Comparison of ENCODE assay signal across 1 cellular context in the genomic region with DNA sequence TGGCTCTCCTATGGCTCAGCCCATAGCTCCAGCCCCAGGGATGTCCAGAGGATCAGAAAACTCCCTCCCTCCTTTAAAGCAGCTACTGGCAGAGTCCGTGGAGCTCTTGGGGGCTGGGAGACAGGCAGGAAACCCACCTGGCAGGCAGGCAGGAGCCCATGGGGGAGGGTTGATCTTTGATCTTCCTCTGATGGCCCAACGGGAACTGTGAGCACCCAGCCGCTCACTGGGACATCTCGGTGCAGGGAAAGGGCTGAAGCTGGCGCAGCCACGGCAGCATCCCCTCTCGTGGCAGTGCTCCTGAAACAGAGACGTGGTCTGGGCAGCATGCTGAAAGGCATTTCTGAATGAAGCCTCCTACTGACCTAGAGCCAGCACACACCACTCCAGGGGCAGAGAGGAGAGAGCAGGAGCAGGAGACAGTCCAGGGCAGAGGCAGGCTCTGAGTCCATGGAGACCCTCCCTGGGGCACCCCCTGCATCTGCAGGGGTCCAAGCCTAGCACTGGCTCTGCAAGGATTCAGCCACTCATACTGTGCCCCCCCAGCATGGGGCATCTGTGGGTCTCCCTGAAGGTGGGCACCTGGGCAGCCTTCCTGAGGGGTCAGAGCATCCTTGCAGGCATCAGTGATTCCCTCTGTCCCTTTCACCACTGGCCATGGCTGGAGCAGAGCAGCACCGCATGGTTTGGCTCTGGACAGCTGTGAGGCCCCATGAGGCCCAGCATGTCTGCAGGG.
TF ChIP-seq lines count a peak whose summit lies in the region.

No MANE protein-coding gene starts in this region.

TF ChIP-seq in HepG2, 621 proteins besides CTCF, POLR2A, EP300 and RAD21 (continues in another document):
- TF ChIP-seq ZSCAN21 (CRISPR knock-in tag; IDR thresholded peaks at IDR 0.05; ENCODE audit: borderline replicate concordance) (no peak), ZNF232 (CRISPR knock-in tag; IDR thresholded peaks at IDR 0.05; ENCODE audit: borderline replicate concordance) (no peak), NCOA5 (CRISPR knock-in tag; IDR thresholded peaks at IDR 0.05) (no peak), GTF3A (CRISPR knock-in tag; conservative IDR thresholded peaks at IDR 0.05) (no peak), GABPB1 (CRISPR knock-in tag; IDR thresholded peaks at IDR 0.05) (no peak), ZZZ3 (CRISPR knock-in tag; IDR thresholded peaks at IDR 0.05; ENCODE audit: borderline replicate concordance) (no peak), MIER2 (CRISPR knock-in tag; IDR thresholded peaks at IDR 0.05) (no peak), ZBTB7B (CRISPR knock-in tag; IDR thresholded peaks at IDR 0.05) (0 out of 2 replicates have a peak, but pooled peaks have one; percentile 21), KDM6A (CRISPR knock-in tag; IDR thresholded peaks at IDR 0.05; ENCODE audit: low read depth) (no peak), MAFG (CRISPR knock-in tag; IDR thresholded peaks at IDR 0.05) (no peak), PHF8 (CRISPR knock-in tag; IDR thresholded peaks at IDR 0.05) (no peak), HNF4A (CRISPR knock-in tag; IDR thresholded peaks at IDR 0.05) (peak; percentile 61), ZBTB38 (CRISPR knock-in tag; IDR thresholded peaks at IDR 0.05) (no peak), ZFX (CRISPR knock-in tag; IDR thresholded peaks at IDR 0.05; ENCODE audit: low read depth) (peak; percentile 11; the same call in 1 of the 2 replicates), SNRNP70 (IDR thresholded peaks at IDR 0.05; ENCODE audit: low read depth, low read length) (no peak), ZNF225 (CRISPR knock-in tag; IDR thresholded peaks at IDR 0.05) (no peak), SALL1 (CRISPR knock-in tag; IDR thresholded peaks at IDR 0.05) (0 out of 2 replicates have a peak, but pooled peaks have one; percentile 24), HOXD1 (CRISPR knock-in tag; IDR thresholded peaks at IDR 0.05) (no peak), ZFP82 (CRISPR knock-in tag; IDR thresholded peaks at IDR 0.05; ENCODE audit: borderline replicate concordance) (no peak), ZNF263 (CRISPR knock-in tag; IDR thresholded peaks at IDR 0.05) (0 out of 2 replicates have a peak, but pooled peaks have one; percentile 24), ZMYM4 (CRISPR knock-in tag; IDR thresholded peaks at IDR 0.05) (0 out of 2 replicates have a peak, but pooled peaks have one; percentile 31), MBNL3 (CRISPR knock-in tag; conservative IDR thresholded peaks at IDR 0.05) (no peak), SUZ12 (IDR thresholded peaks at IDR 0.05; ENCODE audit: low read depth, low read length) (no peak), ZBTB20 (CRISPR knock-in tag; IDR thresholded peaks at IDR 0.05; ENCODE audit: borderline replicate concordance, low read depth) (no peak), RBM22 (optimal IDR thresholded peaks at IDR 0.05; ENCODE audit: low read length) (no peak), KAT2B (IDR thresholded peaks at IDR 0.05; ENCODE audit: borderline replicate concordance, low read depth, low read length) (no peak), HNRNPK (IDR thresholded peaks at IDR 0.05; ENCODE audit: low read depth, low read length, poor library complexity, severe bottlenecking) (no peak), MIER3 (CRISPR knock-in tag; IDR thresholded peaks at IDR 0.05; ENCODE audit: borderline replicate concordance) (no peak), NCOA1 (CRISPR knock-in tag; IDR thresholded peaks at IDR 0.05) (no peak), ZBTB7A (CRISPR knock-in tag; IDR thresholded peaks at IDR 0.05) (peak; percentile 54; the same call in 1 of the 2 replicates), ZNF564 (CRISPR knock-in tag; IDR thresholded peaks at IDR 0.05) (no peak), ZNF747 (CRISPR knock-in tag; IDR thresholded peaks at IDR 0.05; ENCODE audit: borderline replicate concordance) (no peak), GATAD1 (CRISPR knock-in tag; IDR thresholded peaks at IDR 0.05) (no peak), YY1 (IDR thresholded peaks at IDR 0.05; ENCODE audit: insufficient read depth, insufficient replicate concordance, low read depth, low read length) (no peak), ZNF296 (CRISPR knock-in tag; conservative IDR thresholded peaks at IDR 0.05) (no peak), LCORL (IDR thresholded peaks at IDR 0.05) (no peak), LCORL (CRISPR knock-in tag; IDR thresholded peaks at IDR 0.05) (no peak), MTA1 (CRISPR knock-in tag; IDR thresholded peaks at IDR 0.05; ENCODE audit: borderline replicate concordance) (0 out of 2 replicates have a peak, but pooled peaks have one; percentile 30), GPN1 (CRISPR knock-in tag; IDR thresholded peaks at IDR 0.05; ENCODE audit: borderline replicate concordance) (no peak), MAZ (IDR thresholded peaks at IDR 0.05; ENCODE audit: borderline replicate concordance, low read depth, low read length) (no peak), MAZ (CRISPR knock-in tag; IDR thresholded peaks at IDR 0.05; ENCODE audit: low read depth) (no peak; the same call in 1 of the 2 replicates), JUNB (CRISPR knock-in tag; IDR thresholded peaks at IDR 0.05; ENCODE audit: borderline replicate concordance) (no peak), NFKBIZ (CRISPR knock-in tag; IDR thresholded peaks at IDR 0.05) (no peak), ZNF256 (CRISPR knock-in tag; conservative IDR thresholded peaks at IDR 0.05) (no peak), ZNF253 (CRISPR knock-in tag; IDR thresholded peaks at IDR 0.05; ENCODE audit: borderline replicate concordance) (no peak), XBP1 (CRISPR knock-in tag; IDR thresholded peaks at IDR 0.05) (no peak)
- TF ChIP-seq, protein P1, sequence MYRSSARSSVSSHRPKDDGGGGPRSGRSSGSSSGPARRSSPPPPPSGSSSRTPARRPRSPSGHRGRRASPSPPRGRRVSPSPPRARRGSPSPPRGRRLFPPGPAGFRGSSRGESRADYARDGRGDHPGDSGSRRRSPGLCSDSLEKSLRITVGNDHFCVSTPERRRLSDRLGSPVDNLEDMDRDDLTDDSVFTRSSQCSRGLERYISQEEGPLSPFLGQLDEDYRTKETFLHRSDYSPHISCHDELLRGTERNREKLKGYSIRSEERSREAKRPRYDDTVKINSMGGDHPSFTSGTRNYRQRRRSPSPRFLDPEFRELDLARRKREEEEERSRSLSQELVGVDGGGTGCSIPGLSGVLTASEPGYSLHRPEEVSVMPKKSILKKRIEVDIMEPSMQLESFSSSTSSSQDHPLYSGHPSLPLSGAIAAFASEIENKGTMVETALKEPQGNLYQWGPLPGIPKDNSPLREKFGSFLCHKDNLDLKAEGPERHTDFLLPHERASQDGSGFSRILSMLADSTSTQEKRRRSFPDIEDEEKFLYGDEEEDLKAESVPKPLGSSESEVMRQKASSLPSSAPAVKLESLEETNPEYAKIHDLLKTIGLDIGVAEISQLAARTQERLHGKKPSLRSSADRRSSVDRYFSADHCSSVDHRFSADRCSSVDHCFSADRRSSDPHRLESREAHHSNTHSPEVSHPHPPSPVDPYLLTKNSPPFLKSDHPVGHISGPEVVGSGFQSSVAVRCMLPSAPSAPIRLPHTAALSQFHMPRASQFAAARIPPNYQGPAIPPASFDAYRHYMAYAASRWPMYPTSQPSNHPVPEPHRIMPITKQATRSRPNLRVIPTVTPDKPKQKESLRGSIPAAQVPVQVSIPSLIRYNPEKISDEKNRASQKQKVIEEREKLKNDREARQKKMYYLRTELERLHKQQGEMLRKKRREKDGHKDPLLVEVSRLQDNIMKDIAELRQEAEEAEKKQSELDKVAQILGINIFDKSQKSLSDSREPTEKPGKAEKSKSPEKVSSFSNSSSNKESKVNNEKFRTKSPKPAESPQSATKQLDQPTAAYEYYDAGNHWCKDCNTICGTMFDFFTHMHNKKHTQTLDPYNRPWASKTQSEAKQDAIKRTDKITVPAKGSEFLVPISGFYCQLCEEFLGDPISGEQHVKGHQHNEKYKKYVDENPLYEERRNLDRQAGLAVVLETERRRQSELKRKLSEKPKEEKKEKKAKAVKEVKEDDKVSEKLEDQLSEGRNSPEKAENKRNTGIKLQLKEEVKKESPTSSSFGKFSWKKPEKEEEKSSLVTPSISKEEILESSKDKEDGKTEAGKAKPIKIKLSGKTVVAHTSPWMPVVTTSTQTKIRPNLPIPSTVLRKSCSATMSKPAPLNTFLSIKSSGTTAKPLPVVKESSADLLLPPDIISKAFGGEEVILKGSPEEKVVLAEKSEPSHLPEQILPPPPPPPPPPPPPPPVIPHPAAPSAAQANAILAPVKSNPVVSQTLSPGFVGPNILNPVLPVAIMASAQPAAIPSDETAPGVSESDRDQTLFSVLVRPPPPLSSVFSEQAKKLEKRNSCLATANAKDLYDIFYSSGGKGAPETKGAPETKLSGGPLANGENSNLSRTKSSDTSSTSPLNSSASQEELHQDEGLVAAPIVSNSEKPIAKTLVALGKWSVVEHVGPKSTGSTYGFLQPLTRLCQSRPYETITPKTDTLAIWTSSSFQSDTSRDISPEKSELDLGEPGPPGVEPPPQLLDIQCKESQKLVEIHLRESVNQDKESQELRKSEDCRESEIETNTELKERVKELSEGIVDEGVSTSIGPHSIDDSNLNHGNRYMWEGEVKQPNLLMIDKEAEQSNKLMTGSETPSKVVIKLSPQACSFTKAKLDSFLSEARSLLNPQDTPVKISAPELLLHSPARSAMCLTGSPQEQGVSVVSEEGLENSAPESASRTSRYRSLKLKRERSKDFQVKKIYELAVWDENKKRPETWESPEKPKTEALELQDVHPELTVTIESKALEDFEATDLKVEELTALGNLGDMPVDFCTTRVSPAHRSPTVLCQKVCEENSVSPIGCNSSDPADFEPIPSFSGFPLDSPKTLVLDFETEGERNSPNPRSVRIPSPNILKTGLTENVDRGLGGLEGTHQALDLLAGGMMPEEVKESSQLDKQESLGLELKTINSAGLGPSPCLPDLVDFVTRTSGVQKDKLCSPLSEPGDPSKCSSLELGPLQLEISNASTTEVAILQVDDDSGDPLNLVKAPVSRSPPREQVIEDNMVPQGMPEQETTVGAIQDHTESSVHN (CRISPR knock-in tag; IDR thresholded peaks at IDR 0.05), result no peak
- TF ChIP-seq, protein P2, sequence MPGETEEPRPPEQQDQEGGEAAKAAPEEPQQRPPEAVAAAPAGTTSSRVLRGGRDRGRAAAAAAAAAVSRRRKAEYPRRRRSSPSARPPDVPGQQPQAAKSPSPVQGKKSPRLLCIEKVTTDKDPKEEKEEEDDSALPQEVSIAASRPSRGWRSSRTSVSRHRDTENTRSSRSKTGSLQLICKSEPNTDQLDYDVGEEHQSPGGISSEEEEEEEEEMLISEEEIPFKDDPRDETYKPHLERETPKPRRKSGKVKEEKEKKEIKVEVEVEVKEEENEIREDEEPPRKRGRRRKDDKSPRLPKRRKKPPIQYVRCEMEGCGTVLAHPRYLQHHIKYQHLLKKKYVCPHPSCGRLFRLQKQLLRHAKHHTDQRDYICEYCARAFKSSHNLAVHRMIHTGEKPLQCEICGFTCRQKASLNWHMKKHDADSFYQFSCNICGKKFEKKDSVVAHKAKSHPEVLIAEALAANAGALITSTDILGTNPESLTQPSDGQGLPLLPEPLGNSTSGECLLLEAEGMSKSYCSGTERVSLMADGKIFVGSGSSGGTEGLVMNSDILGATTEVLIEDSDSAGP (CRISPR knock-in tag; IDR thresholded peaks at IDR 0.05; ENCODE audit: borderline replicate concordance), result peak; percentile 16; the same call in 1 of the 2 replicates
- TF ChIP-seq, protein P3, sequence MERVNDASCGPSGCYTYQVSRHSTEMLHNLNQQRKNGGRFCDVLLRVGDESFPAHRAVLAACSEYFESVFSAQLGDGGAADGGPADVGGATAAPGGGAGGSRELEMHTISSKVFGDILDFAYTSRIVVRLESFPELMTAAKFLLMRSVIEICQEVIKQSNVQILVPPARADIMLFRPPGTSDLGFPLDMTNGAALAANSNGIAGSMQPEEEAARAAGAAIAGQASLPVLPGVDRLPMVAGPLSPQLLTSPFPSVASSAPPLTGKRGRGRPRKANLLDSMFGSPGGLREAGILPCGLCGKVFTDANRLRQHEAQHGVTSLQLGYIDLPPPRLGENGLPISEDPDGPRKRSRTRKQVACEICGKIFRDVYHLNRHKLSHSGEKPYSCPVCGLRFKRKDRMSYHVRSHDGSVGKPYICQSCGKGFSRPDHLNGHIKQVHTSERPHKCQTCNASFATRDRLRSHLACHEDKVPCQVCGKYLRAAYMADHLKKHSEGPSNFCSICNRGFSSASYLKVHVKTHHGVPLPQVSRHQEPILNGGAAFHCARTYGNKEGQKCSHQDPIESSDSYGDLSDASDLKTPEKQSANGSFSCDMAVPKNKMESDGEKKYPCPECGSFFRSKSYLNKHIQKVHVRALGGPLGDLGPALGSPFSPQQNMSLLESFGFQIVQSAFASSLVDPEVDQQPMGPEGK (CRISPR knock-in tag; IDR thresholded peaks at IDR 0.05), result 0 out of 2 replicates have a peak, but pooled peaks have one; percentile 8
- TF ChIP-seq, protein P4, sequence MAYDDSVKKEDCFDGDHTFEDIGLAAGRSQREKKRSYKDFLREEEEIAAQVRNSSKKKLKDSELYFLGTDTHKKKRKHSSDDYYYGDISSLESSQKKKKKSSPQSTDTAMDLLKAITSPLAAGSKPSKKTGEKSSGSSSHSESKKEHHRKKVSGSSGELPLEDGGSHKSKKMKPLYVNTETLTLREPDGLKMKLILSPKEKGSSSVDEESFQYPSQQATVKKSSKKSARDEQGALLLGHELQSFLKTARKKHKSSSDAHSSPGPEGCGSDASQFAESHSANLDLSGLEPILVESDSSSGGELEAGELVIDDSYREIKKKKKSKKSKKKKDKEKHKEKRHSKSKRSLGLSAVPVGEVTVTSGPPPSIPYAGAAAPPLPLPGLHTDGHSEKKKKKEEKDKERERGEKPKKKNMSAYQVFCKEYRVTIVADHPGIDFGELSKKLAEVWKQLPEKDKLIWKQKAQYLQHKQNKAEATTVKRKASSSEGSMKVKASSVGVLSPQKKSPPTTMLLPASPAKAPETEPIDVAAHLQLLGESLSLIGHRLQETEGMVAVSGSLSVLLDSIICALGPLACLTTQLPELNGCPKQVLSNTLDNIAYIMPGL (CRISPR knock-in tag; IDR thresholded peaks at IDR 0.05; ENCODE audit: borderline replicate concordance in 1 of 2, low read depth in 1 of 2), result no peak
- TF ChIP-seq, protein P5, sequence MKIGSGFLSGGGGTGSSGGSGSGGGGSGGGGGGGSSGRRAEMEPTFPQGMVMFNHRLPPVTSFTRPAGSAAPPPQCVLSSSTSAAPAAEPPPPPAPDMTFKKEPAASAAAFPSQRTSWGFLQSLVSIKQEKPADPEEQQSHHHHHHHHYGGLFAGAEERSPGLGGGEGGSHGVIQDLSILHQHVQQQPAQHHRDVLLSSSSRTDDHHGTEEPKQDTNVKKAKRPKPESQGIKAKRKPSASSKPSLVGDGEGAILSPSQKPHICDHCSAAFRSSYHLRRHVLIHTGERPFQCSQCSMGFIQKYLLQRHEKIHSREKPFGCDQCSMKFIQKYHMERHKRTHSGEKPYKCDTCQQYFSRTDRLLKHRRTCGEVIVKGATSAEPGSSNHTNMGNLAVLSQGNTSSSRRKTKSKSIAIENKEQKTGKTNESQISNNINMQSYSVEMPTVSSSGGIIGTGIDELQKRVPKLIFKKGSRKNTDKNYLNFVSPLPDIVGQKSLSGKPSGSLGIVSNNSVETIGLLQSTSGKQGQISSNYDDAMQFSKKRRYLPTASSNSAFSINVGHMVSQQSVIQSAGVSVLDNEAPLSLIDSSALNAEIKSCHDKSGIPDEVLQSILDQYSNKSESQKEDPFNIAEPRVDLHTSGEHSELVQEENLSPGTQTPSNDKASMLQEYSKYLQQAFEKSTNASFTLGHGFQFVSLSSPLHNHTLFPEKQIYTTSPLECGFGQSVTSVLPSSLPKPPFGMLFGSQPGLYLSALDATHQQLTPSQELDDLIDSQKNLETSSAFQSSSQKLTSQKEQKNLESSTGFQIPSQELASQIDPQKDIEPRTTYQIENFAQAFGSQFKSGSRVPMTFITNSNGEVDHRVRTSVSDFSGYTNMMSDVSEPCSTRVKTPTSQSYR (CRISPR knock-in tag; IDR thresholded peaks at IDR 0.05; ENCODE audit: borderline replicate concordance), result peak; percentile 48; the same call in 1 of the 2 replicates
- TF ChIP-seq, protein P6, sequence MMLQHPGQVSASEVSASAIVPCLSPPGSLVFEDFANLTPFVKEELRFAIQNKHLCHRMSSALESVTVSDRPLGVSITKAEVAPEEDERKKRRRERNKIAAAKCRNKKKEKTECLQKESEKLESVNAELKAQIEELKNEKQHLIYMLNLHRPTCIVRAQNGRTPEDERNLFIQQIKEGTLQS (CRISPR knock-in tag; IDR thresholded peaks at IDR 0.05), result no peak
